Comparison of ENCODE assay signal across 5 cellular contexts in genomic region chr7:139032473-139032872, GRCh38. TPM values are rescaled to one million over a fixed set of nuclear protein-coding genes. Genes with fewer than 3 reads are reported as not detected.
"Had no signal": no experiment of that assay in that cellular context is flagged by ENCODE, and none has a peak within 500 bp of the region (broad histone marks: within the 10 kb centered on the region; RNA-seq: fewer than 3 reads in every experiment).

No MANE protein-coding gene starts in this region.

- ATAC-seq: GM23338, K562 had no signal

- H3K4me3 ChIP-seq: GM23338, K562 had no signal

- H3K4me2 ChIP-seq: GM23338 had no signal

- DNase-seq: H9, HCEC 1CT, IMR-90 had no signal

- H2AFZ ChIP-seq: GM23338 had no signal

RNA-seq across cellular contexts. Expression of gene ZC3HAV1L, which starts 3.4 kb away (rescaled TPM):
- total RNA-seq: H9, K562 had no signal
- polyA plus RNA-seq: K562 had no signal
